22 cellular contexts compared by ENCODE assay signal in the genomic region with DNA sequence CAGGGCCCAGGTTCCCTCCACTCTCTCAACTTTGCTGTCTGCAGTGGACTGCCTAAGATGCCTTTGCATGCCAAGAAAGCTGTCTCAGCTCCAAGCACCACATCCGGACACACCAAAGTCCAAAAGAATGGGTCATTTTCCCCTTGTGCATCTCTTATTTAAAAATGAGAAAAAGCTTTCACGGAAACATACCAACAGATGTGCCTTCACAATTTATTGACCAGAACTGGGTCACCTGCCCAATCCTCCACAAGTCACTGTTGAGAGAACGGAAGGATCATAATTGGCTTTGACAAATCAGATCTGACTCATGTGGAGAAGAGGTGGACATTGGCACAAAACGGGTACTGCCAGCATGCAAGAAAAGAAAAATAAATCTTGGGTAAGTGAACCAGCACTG.
DNase-seq lines count a peak whose midpoint lies in the region; ATAC-seq and TF ChIP-seq lines count a peak whose summit lies in the region.
"Had no signal": no experiment of that assay in that cellular context is flagged by ENCODE, and none has a peak within 500 bp of the region (broad histone marks: within the 10 kb centered on the region; RNA-seq: fewer than 3 reads in every experiment).

No MANE protein-coding gene starts in this region.

- H3K9me3 Mint-ChIP-seq in activated naive CD4-positive, alpha-beta T cell treated with anti-CD3 and anti-CD28 coated beads, Interleukin-2, amount 10 ng/mL, durations not matched to agents 7 days and 5 days = no peaks in the 10 kb centered on the region
- H3K9me3 Mint-ChIP-seq: activated B cell treated with CpG ODN at 0.5 μM for 24 hours; activated CD8-positive, alpha-beta T cell treated with anti-CD3 and anti-CD28 coated beads for 36 hours; activated naive CD4-positive, alpha-beta T cell treated with anti-CD3 and anti-CD28 coated beads, Interleukin-2, amount 50 U/mL, for 24 hours; activated T-cell treated with anti-CD3 and anti-CD28 coated beads, Interleukin-2, amount 50 U/mL, for 24 hours; immature natural killer cell; naive B cell had no signal

- H3K27me3 Mint-ChIP-seq in activated naive CD4-positive, alpha-beta T cell treated with anti-CD3 and anti-CD28 coated beads, Interleukin-2, amount 10 ng/mL, durations not matched to agents 7 days and 5 days = peaks cover 4% of the 10 kb centered on the region
- H3K27me3 Mint-ChIP-seq: activated B cell treated with CpG ODN at 0.5 μM for 24 hours; activated CD8-positive, alpha-beta T cell treated with anti-CD3 and anti-CD28 coated beads for 36 hours; activated naive CD4-positive, alpha-beta T cell treated with anti-CD3 and anti-CD28 coated beads, Interleukin-2, amount 50 U/mL, for 24 hours; activated T-cell treated with anti-CD3 and anti-CD28 coated beads, Interleukin-2, amount 50 U/mL, for 24 hours; brain had no signal

- ATAC-seq in SK-N-SH treated with all-trans-retinoic acid at 6 μM for 48 hours (peak; percentile 27; the same call in 2 of the 3 replicates), GM18520 (IDR thresholded peaks at IDR 0.05; ENCODE audit: unreplicated experiment) (no peak)
- ATAC-seq: activated CD8-positive, alpha-beta T cell treated with anti-CD3 and anti-CD28 coated beads for 36 hours; heart left ventricle; K562; lower lobe of right lung had no signal

- CTCF ChIA-PET in activated naive CD4-positive, alpha-beta T cell treated with anti-CD3 and anti-CD28 coated beads, Interleukin-2, amount 10 ng/mL, durations not matched to agents 7 days and 5 days (lab: Charles Lee) = interaction anchor here (0.8 to 1.9 kb wide), 7 partner anchors 8 to 748 kb away, joined by 3 to 16 read pairs (median 4); no protein-coding TSS in a partner anchor

- no peaks in the 10 kb centered on the region for H3K4me1 Mint-ChIP-seq in activated naive CD4-positive, alpha-beta T cell treated with anti-CD3 and anti-CD28 coated beads, Interleukin-2, amount 10 ng/mL, durations not matched to agents 7 days and 5 days
- H3K4me1 Mint-ChIP-seq: activated B cell treated with CpG ODN at 0.5 μM for 24 hours; activated naive CD4-positive, alpha-beta T cell treated with anti-CD3 and anti-CD28 coated beads, Interleukin-2, amount 50 U/mL, for 24 hours; immature natural killer cell; naive B cell had no signal

- no peak overlapping the region for H3K27ac ChIP-seq in substantia nigra (ENCODE audit: low read depth, low read length, poor library complexity, severe bottlenecking)
- H3K27ac ChIP-seq: heart left ventricle, lower lobe of right lung, parathyroid adenoma had no signal

- peak; percentile 61 for DNase-seq in GM04503 (ENCODE audit: low read depth)
- DNase-seq in fibroblast of peridontal ligament (ENCODE audit: extremely low read depth) = peak; percentile 45
- DNase-seq in superior temporal gyrus (ENCODE audit: extremely low spot score) = peak; percentile 27
- DNase-seq in substantia nigra (lab: John Stamatoyannopoulos, UW) = no peak
- DNase-seq in activated naive CD4-positive, alpha-beta T cell treated with anti-CD3 and anti-CD28 coated beads, Interleukin-2, amount 10 ng/mL, durations not matched to agents 7 days and 5 days = no peak
- DNase-seq: activated B cell treated with CpG ODN at 0.5 μM for 24 hours; activated CD8-positive, alpha-beta T cell treated with anti-CD3 and anti-CD28 coated beads for 36 hours; activated T-cell treated with anti-CD3 and anti-CD28 coated beads, Interleukin-2, amount 50 U/mL, for 24 hours; DMS 273 treated with DMSO at 0.1 percent for 48 hours; dorsolateral prefrontal cortex; heart left ventricle; immature natural killer cell; lower lobe of right lung; naive B cell; NCI-H524 treated with DMSO at 0.1 percent for 48 hours; SIG-M5 had no signal

- H3K36me3 Mint-ChIP-seq in activated naive CD4-positive, alpha-beta T cell treated with anti-CD3 and anti-CD28 coated beads, Interleukin-2, amount 10 ng/mL, durations not matched to agents 7 days and 5 days = no peaks in the 10 kb centered on the region
- H3K36me3 Mint-ChIP-seq: activated naive CD4-positive, alpha-beta T cell treated with anti-CD3 and anti-CD28 coated beads, Interleukin-2, amount 50 U/mL, for 24 hours; brain; immature natural killer cell; naive B cell had no signal

- no peak overlapping the region for H3K4me3 Mint-ChIP-seq in activated naive CD4-positive, alpha-beta T cell treated with anti-CD3 and anti-CD28 coated beads, Interleukin-2, amount 10 ng/mL, durations not matched to agents 7 days and 5 days
- H3K4me3 Mint-ChIP-seq: activated B cell treated with CpG ODN at 0.5 μM for 24 hours; activated CD8-positive, alpha-beta T cell treated with anti-CD3 and anti-CD28 coated beads for 36 hours; activated naive CD4-positive, alpha-beta T cell treated with anti-CD3 and anti-CD28 coated beads, Interleukin-2, amount 50 U/mL, for 24 hours; activated T-cell treated with anti-CD3 and anti-CD28 coated beads, Interleukin-2, amount 50 U/mL, for 24 hours; brain; immature natural killer cell; naive B cell had no signal

- no peak overlapping the region for H3K27ac Mint-ChIP-seq in activated naive CD4-positive, alpha-beta T cell treated with anti-CD3 and anti-CD28 coated beads, Interleukin-2, amount 10 ng/mL, durations not matched to agents 7 days and 5 days
- H3K27ac Mint-ChIP-seq: activated B cell treated with CpG ODN at 0.5 μM for 24 hours; activated CD8-positive, alpha-beta T cell treated with anti-CD3 and anti-CD28 coated beads for 36 hours; activated naive CD4-positive, alpha-beta T cell treated with anti-CD3 and anti-CD28 coated beads, Interleukin-2, amount 50 U/mL, for 24 hours; activated T-cell treated with anti-CD3 and anti-CD28 coated beads, Interleukin-2, amount 50 U/mL, for 24 hours; brain; immature natural killer cell had no signal

TF ChIP-seq in SK-N-SH treated with all-trans-retinoic acid at 6 μM for 48 hours, 23 proteins besides CTCF, POLR2A, EP300 and RAD21:
- no peak for TF ChIP-seq ZC3H10 (CRISPR knock-in tag; IDR thresholded peaks at IDR 0.05)
- TF ChIP-seq ESRRG (CRISPR knock-in tag; IDR thresholded peaks at IDR 0.05) = no peak
- TF ChIP-seq PATZ1 (CRISPR knock-in tag; IDR thresholded peaks at IDR 0.05; ENCODE audit: borderline replicate concordance) = no peak
- TF ChIP-seq ISL1 (CRISPR knock-in tag; IDR thresholded peaks at IDR 0.05) = no peak
- no peak for TF ChIP-seq ARNTL (CRISPR knock-in tag; IDR thresholded peaks at IDR 0.05; ENCODE audit: borderline replicate concordance, low read depth)
- TF ChIP-seq ZNF565 (CRISPR knock-in tag; conservative IDR thresholded peaks at IDR 0.05; ENCODE audit: low read depth) = no peak
- TF ChIP-seq, protein P1, sequence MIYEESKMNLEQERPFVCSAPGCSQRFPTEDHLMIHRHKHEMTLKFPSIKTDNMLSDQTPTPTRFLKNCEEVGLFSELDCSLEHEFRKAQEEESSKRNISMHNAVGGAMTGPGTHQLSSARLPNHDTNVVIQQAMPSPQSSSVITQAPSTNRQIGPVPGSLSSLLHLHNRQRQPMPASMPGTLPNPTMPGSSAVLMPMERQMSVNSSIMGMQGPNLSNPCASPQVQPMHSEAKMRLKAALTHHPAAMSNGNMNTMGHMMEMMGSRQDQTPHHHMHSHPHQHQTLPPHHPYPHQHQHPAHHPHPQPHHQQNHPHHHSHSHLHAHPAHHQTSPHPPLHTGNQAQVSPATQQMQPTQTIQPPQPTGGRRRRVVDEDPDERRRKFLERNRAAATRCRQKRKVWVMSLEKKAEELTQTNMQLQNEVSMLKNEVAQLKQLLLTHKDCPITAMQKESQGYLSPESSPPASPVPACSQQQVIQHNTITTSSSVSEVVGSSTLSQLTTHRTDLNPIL (CRISPR knock-in tag; IDR thresholded peaks at IDR 0.05; ENCODE audit: low read depth) = no peak
- no peak for TF ChIP-seq BACH2 (CRISPR knock-in tag; IDR thresholded peaks at IDR 0.05; ENCODE audit: borderline replicate concordance)
- TF ChIP-seq CSRNP3 (CRISPR knock-in tag; IDR thresholded peaks at IDR 0.05) = no peak
TF ChIP-seq in SK-N-SH treated with all-trans-retinoic acid at 6 μM for 48 hours: peak in this region for 0.

Comparison
In these comparisons a context has a peak if more than half of its experiments do, and no peak if none do; other contexts are left out.
1. DNase-seq: peak in GM04503 (single experiment), fibroblast of peridontal ligament (single experiment) and superior temporal gyrus (single experiment); none in substantia nigra (0 of 49) and activated naive CD4-positive, alpha-beta T cell treated with anti-CD3 and anti-CD28 coated beads, Interleukin-2, amount 10 ng/mL, durations not matched to agents 7 days and 5 days (single experiment).